In genomic region chr2:203328735-203329549, GRCh38 we compare ENCODE assay signal across 8 cellular contexts. TPM values are rescaled to one million over a fixed set of nuclear protein-coding genes. Genes with fewer than 3 reads are reported as not detected.
DNase-seq lines count a peak whose midpoint lies in the region; ATAC-seq and TF ChIP-seq lines count a peak whose summit lies in the region.

No MANE protein-coding gene starts in this region.

- H3K4me1 ChIP-seq in endodermal cell (ENCODE audit: control insufficient read depth, insufficient read depth, low read length) = no peaks in the 10 kb centered on the region

- no peaks in the 10 kb centered on the region for H3K27me3 Mint-ChIP-seq in activated CD8-positive, alpha-beta T cell treated with anti-CD3 and anti-CD28 coated beads for 36 hours
- H3K27me3 Mint-ChIP-seq in endodermal cell (ENCODE audit: insufficient read depth) = no peaks in the 10 kb centered on the region

- TF ChIP-seq CTCF in activated CD8-positive, alpha-beta T cell treated with anti-CD3 and anti-CD28 coated beads for 36 hours (IDR thresholded peaks at IDR 0.05) = no peak
- TF ChIP-seq CTCF in endodermal cell (conservative IDR thresholded peaks at IDR 0.05) = no peak

- peak overlapping the region; percentile 73 for H3K27ac Mint-ChIP-seq in activated CD8-positive, alpha-beta T cell treated with anti-CD3 and anti-CD28 coated beads for 36 hours
- H3K27ac Mint-ChIP-seq in endodermal cell = peak overlapping the region; percentile 80

- H3K9ac ChIP-seq in endodermal cell (ENCODE audit: extremely low read depth, low read length, poor library complexity, severe bottlenecking) = peak overlapping the region; percentile 87

- peak overlapping the region; percentile 98 for H3K4me3 ChIP-seq in endodermal cell (ENCODE audit: low read length)

- H3K9me3 Mint-ChIP-seq in activated CD8-positive, alpha-beta T cell treated with anti-CD3 and anti-CD28 coated beads for 36 hours = no peaks in the 10 kb centered on the region
- no peaks in the 10 kb centered on the region for H3K9me3 Mint-ChIP-seq in endodermal cell

- no peaks in the 10 kb centered on the region for H3K27me3 ChIP-seq in endodermal cell (ENCODE audit: control insufficient read depth, insufficient read depth, low read length, poor library complexity, severe bottlenecking)

- POLR2A ChIA-PET in activated CD8-positive, alpha-beta T cell treated with anti-CD3 and anti-CD28 coated beads for 36 hours (lab: Charles Lee) = interaction anchor here (0.7 to 1.6 kb wide), 2 partner anchors 28 to 90 kb away, joined by 5 read pairs; partner anchors contain the start of gene CYP20A1

- peak; percentile 62 for ATAC-seq in HG02759 (IDR thresholded peaks at IDR 0.05; ENCODE audit: unreplicated experiment)
- peak; percentile 60 for ATAC-seq in activated CD8-positive, alpha-beta T cell treated with anti-CD3 and anti-CD28 coated beads for 36 hours

- H3K36me3 Mint-ChIP-seq in activated CD8-positive, alpha-beta T cell treated with anti-CD3 and anti-CD28 coated beads for 36 hours (ENCODE audit: low read depth) = peaks cover 2% of the 10 kb centered on the region
- no peaks in the 10 kb centered on the region for H3K36me3 Mint-ChIP-seq in endodermal cell (ENCODE audit: low read depth)

- intact Hi-C loops in activated CD8-positive, alpha-beta T cell treated with anti-CD3 and anti-CD28 coated beads for 36 hours (cut with micrococcal nuclease) = no loop called here

- 0% methylated on average over 11 to 32 of the region's 32 CpGs for WGBS in endodermal cell (ENCODE audit: insufficient coverage in 1 of 2, insufficient read length in 1 of 2), 2 experiments

- DNase-seq in NCI-H524 (lab: John Stamatoyannopoulos, UW) (peak; percentile 2 to 40), NCI-H524 treated with DMSO at 0.1 percent for 48 hours (lab: John Stamatoyannopoulos, UW) (no peak), NCI-H1694 treated with DMSO at 0.1 percent for 48 hours (lab: John Stamatoyannopoulos, UW) (peak; percentile 28), endodermal cell (peak; percentile 73), midbrain (lab: John Stamatoyannopoulos, UW) (peak; percentile 36)
- peak; percentile 63 for DNase-seq in activated CD8-positive, alpha-beta T cell treated with anti-CD3 and anti-CD28 coated beads for 36 hours
- DNase-seq in stimulated activated CD8-positive, alpha-beta memory T cell treated with anti-CD3 and anti-CD28 coated beads, Interleukin-7, amount 100 ng/mL, for 48 hours (ENCODE audit: extremely low read depth in 1 of 2, low read depth in 1 of 2) = peak; percentile 22 to 31

- no peaks in the 10 kb centered on the region for H3K36me3 ChIP-seq in endodermal cell (ENCODE audit: control insufficient read depth, insufficient read depth, low read length)

- H3K27ac ChIP-seq in endodermal cell (ENCODE audit: low read depth, low read length) = peak overlapping the region; percentile 98

- peak overlapping the region; percentile 89 for H3K4me3 Mint-ChIP-seq in activated CD8-positive, alpha-beta T cell treated with anti-CD3 and anti-CD28 coated beads for 36 hours
- peak overlapping the region; percentile 73 for H3K4me3 Mint-ChIP-seq in endodermal cell

- H3K4me1 Mint-ChIP-seq in activated CD8-positive, alpha-beta T cell treated with anti-CD3 and anti-CD28 coated beads for 36 hours (ENCODE audit: low read depth) = peaks cover 32% of the 10 kb centered on the region
- H3K4me1 Mint-ChIP-seq in endodermal cell = peaks cover 10% of the 10 kb centered on the region

- H3K9me3 ChIP-seq in endodermal cell (ENCODE audit: control insufficient read depth, low read length) = no peaks in the 10 kb centered on the region

- CTCF ChIA-PET in activated CD8-positive, alpha-beta T cell treated with anti-CD3 and anti-CD28 coated beads for 36 hours (lab: Charles Lee) = interaction anchor here (0.7 kb wide), 1 partner anchor 738 kb away, joined by 3 read pairs; no protein-coding TSS in a partner anchor

RNA-seq across cellular contexts. Expression of gene ABI2, which starts 0.7 kb away (rescaled TPM):
- total RNA-seq in activated CD8-positive, alpha-beta T cell treated with anti-CD3 and anti-CD28 coated beads for 36 hours = 10 to 100 TPM; 33.5 to 35.3 TPM
- total RNA-seq in endodermal cell = 100 to 1,000 TPM; 115 to 139 TPM
- polyA plus RNA-seq in endodermal cell (2013, experiment 1 of 2) = 145 TPM
- 143 TPM for polyA plus RNA-seq in endodermal cell (2013, experiment 2 of 2)
